In the genomic region with DNA sequence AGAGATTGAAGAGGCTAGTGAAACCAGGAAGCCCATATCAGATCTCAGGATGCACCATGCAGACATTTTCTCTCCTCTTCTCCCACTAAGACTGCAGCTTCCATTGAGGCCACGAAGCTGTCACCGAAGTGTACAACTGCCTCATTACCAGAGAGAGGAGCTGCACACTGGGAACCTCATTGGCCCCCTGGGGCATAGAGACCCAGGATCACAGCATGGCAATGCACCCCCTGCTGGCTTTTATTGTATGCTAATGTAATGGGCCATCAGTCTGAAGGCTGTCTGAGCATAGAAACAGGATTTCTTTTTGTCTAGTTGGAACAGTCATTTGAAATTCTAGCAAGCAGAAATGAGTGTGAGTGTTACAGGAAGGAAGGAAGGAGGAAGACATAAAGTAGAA, we compare ENCODE assay signal across 13 cellular contexts.
A peak's percentile ranks its signal among the peaks of the same experiment; 100 is the strongest.
DNase-seq lines count a peak whose midpoint lies in the region; ATAC-seq and TF ChIP-seq lines count a peak whose summit lies in the region.
"Had no signal": no experiment of that assay in that cellular context is flagged by ENCODE, and none has a peak within 500 bp of the region (broad histone marks: within the 10 kb centered on the region; RNA-seq: fewer than 3 reads in every experiment).

No MANE protein-coding gene starts in this region.

- intact Hi-C loops in activated naive CD4-positive, alpha-beta T cell treated with anti-CD3 and anti-CD28 coated beads for 36 hours (cut with micrococcal nuclease) = no loop called here
- intact Hi-C loops in Right ventricle myocardium superior (cut with DNase I) = no loop called here

- H3K36me3 Mint-ChIP-seq in activated naive CD4-positive, alpha-beta T cell treated with anti-CD3 and anti-CD28 coated beads for 36 hours (ENCODE audit: low read depth) = no peaks in the 10 kb centered on the region
- no peaks in the 10 kb centered on the region for H3K36me3 Mint-ChIP-seq in activated naive CD4-positive, alpha-beta T cell treated with anti-CD3 and anti-CD28 coated beads, Interleukin-2, amount 10 ng/mL, durations not matched to agents 7 days and 5 days
- H3K36me3 Mint-ChIP-seq: naive thymus-derived CD4-positive, alpha-beta T cell had no signal

- peak; percentile 4 for DNase-seq in activated naive CD4-positive, alpha-beta T cell treated with anti-CD3 and anti-CD28 coated beads for 36 hours
- no peak for DNase-seq in activated naive CD4-positive, alpha-beta T cell treated with anti-CD3 and anti-CD28 coated beads, Interleukin-2, amount 10 ng/mL, durations not matched to agents 7 days and 5 days
- DNase-seq in NB4 (ENCODE audit: low read depth) = peak; percentile 51
- peak; percentile 10 for DNase-seq in RPMI8226
- DNase-seq in retinal pigment epithelial cell (ENCODE audit: low read depth) = no peak
- no peak for DNase-seq in NCI-H128 (lab: John Stamatoyannopoulos, UW; ENCODE audit: unreplicated experiment)
- DNase-seq in Right ventricle myocardium superior = no peak
- DNase-seq: activated naive CD4-positive, alpha-beta T cell; AML-193; left colon; naive thymus-derived CD4-positive, alpha-beta T cell; NCI-H2029 had no signal

- H3K9me3 Mint-ChIP-seq in activated naive CD4-positive, alpha-beta T cell treated with anti-CD3 and anti-CD28 coated beads for 36 hours = no peaks in the 10 kb centered on the region
- no peaks in the 10 kb centered on the region for H3K9me3 Mint-ChIP-seq in activated naive CD4-positive, alpha-beta T cell treated with anti-CD3 and anti-CD28 coated beads, Interleukin-2, amount 10 ng/mL, durations not matched to agents 7 days and 5 days

- ATAC-seq in HG03439 (IDR thresholded peaks at IDR 0.05; ENCODE audit: unreplicated experiment) (no peak), Right ventricle myocardium superior (ENCODE audit: poor library complexity) (no peak)
- ATAC-seq: left colon; naive thymus-derived CD4-positive, alpha-beta T cell had no signal

- CTCF ChIA-PET in activated naive CD4-positive, alpha-beta T cell treated with anti-CD3 and anti-CD28 coated beads for 36 hours (lab: Charles Lee) = no interaction called here
- CTCF ChIA-PET in activated naive CD4-positive, alpha-beta T cell treated with anti-CD3 and anti-CD28 coated beads, Interleukin-2, amount 10 ng/mL, durations not matched to agents 7 days and 5 days (lab: Charles Lee) = no interaction called here

- no peak overlapping the region for H3K27ac Mint-ChIP-seq in activated naive CD4-positive, alpha-beta T cell treated with anti-CD3 and anti-CD28 coated beads for 36 hours
- no peak overlapping the region for H3K27ac Mint-ChIP-seq in activated naive CD4-positive, alpha-beta T cell treated with anti-CD3 and anti-CD28 coated beads, Interleukin-2, amount 10 ng/mL, durations not matched to agents 7 days and 5 days
- H3K27ac Mint-ChIP-seq: naive thymus-derived CD4-positive, alpha-beta T cell had no signal

- no peak for TF ChIP-seq POLR2A in NB4 (IDR thresholded peaks at IDR 0.05; ENCODE audit: extremely low read depth, insufficient read length)

- TF ChIP-seq CTCF in NB4 (IDR thresholded peaks at IDR 0.05; ENCODE audit: low read depth, low read length) = peak; percentile 21
- peak; percentile 22 for TF ChIP-seq CTCF in retinal pigment epithelial cell (conservative IDR thresholded peaks at IDR 0.05; ENCODE audit: low read depth, low read length)

- H3K4me3 ChIP-seq in NB4 (ENCODE audit: low read depth, low read length) (no peak overlapping the region), retinal pigment epithelial cell (ENCODE audit: low read length) (no peak overlapping the region)

- no peaks in the 10 kb centered on the region for H3K27me3 Mint-ChIP-seq in activated naive CD4-positive, alpha-beta T cell treated with anti-CD3 and anti-CD28 coated beads for 36 hours (ENCODE audit: low read depth)
- no peaks in the 10 kb centered on the region for H3K27me3 Mint-ChIP-seq in activated naive CD4-positive, alpha-beta T cell treated with anti-CD3 and anti-CD28 coated beads, Interleukin-2, amount 10 ng/mL, durations not matched to agents 7 days and 5 days
- H3K27me3 Mint-ChIP-seq: naive thymus-derived CD4-positive, alpha-beta T cell had no signal

- no peak overlapping the region for H3K4me3 Mint-ChIP-seq in activated naive CD4-positive, alpha-beta T cell treated with anti-CD3 and anti-CD28 coated beads for 36 hours
- no peak overlapping the region for H3K4me3 Mint-ChIP-seq in activated naive CD4-positive, alpha-beta T cell treated with anti-CD3 and anti-CD28 coated beads, Interleukin-2, amount 10 ng/mL, durations not matched to agents 7 days and 5 days
- H3K4me3 Mint-ChIP-seq: naive thymus-derived CD4-positive, alpha-beta T cell had no signal

- H3K4me1 Mint-ChIP-seq in activated naive CD4-positive, alpha-beta T cell treated with anti-CD3 and anti-CD28 coated beads for 36 hours (ENCODE audit: low read depth) = no peaks in the 10 kb centered on the region
- no peaks in the 10 kb centered on the region for H3K4me1 Mint-ChIP-seq in activated naive CD4-positive, alpha-beta T cell treated with anti-CD3 and anti-CD28 coated beads, Interleukin-2, amount 10 ng/mL, durations not matched to agents 7 days and 5 days

Comparison
In these comparisons a context has a peak if more than half of its experiments do, and no peak if none do; other contexts are left out.
1. DNase-seq: peak in activated naive CD4-positive, alpha-beta T cell treated with anti-CD3 and anti-CD28 coated beads for 36 hours (single experiment), NB4 (single experiment) and RPMI8226 (single experiment); none in activated naive CD4-positive, alpha-beta T cell treated with anti-CD3 and anti-CD28 coated beads, Interleukin-2, amount 10 ng/mL, durations not matched to agents 7 days and 5 days (single experiment), retinal pigment epithelial cell (single experiment), NCI-H128 (single experiment) and Right ventricle myocardium superior (single experiment).